Comparison of ENCODE assay signal across 38 cellular contexts in the genomic region with DNA sequence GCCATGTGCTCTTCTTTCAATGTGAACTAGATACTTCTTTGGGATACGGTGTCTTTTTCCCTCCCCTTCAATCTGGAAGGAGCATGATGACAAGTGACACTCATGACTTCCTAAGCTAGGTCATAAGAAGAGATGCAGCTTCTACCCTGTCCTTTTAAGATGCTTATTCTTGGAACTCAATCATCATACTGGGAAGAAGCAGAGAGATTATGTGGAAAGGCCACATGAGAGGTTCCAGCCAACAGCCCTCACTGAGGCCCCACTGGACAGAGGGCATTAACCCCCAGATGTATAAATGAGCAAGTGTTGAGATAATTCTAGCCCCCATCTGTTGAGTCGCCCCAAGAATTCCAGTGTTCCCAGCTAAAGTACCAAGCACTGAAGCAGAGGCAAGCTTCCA. TPM values are rescaled to one million over a fixed set of nuclear protein-coding genes. Genes with fewer than 3 reads are reported as not detected.
"Had no signal": no experiment of that assay in that cellular context is flagged by ENCODE, and none has a peak within 500 bp of the region (broad histone marks: within the 10 kb centered on the region; RNA-seq: fewer than 3 reads in every experiment).

No MANE protein-coding gene starts in this region.

- H3K4me3 ChIP-seq: MG63 had no signal

- H3K9me3 ChIP-seq: MG63 had no signal

- DNase-seq: Karpas-422, Kasumi-1, MG63, MM.1S, MV-4-11, NCI-H1048, NCI-H1092, NCI-H1092 treated with DMSO at 0.1 percent for 48 hours, NCI-H1105, NCI-H1105 treated with DMSO at 0.1 percent for 48 hours, NCI-H1417, NCI-H1417 treated with DMSO at 0.1 percent for 48 hours, NCI-H1436, NCI-H1436 treated with DMSO at 0.1 percent for 48 hours, NCI-H146, NCI-H1694, NCI-H1694 treated with DMSO at 0.1 percent for 48 hours, NCI-H187, NCI-H187 treated with DMSO at 0.1 percent for 48 hours, NCI-H1930, NCI-H2029, NCI-H2029 treated with DMSO at 0.1 percent for 48 hours, NCI-H2081, NCI-H2081 treated with DMSO at 0.1 percent for 48 hours, NCI-H2107, NCI-H2171, NCI-H2171 treated with DMSO at 0.1 percent for 48 hours, NCI-H2227 treated with DMSO at 0.1 percent for 48 hours, NCI-H226, NCI-H345, NCI-H446, NCI-H446 treated with DMSO at 0.1 percent for 48 hours, NCI-H510A, NCI-H510A treated with DMSO at 0.1 percent for 48 hours had no signal

- H3K36me3 ChIP-seq: MG63 had no signal

RNA-seq across cellular contexts. Expression of a gene that starts 29.3 kb away (rescaled TPM):
- total RNA-seq: LHCN-M2, M059J, MCF 10A, NCI-H460 had no signal
